16 cellular contexts compared by ENCODE assay signal in the genomic region with DNA sequence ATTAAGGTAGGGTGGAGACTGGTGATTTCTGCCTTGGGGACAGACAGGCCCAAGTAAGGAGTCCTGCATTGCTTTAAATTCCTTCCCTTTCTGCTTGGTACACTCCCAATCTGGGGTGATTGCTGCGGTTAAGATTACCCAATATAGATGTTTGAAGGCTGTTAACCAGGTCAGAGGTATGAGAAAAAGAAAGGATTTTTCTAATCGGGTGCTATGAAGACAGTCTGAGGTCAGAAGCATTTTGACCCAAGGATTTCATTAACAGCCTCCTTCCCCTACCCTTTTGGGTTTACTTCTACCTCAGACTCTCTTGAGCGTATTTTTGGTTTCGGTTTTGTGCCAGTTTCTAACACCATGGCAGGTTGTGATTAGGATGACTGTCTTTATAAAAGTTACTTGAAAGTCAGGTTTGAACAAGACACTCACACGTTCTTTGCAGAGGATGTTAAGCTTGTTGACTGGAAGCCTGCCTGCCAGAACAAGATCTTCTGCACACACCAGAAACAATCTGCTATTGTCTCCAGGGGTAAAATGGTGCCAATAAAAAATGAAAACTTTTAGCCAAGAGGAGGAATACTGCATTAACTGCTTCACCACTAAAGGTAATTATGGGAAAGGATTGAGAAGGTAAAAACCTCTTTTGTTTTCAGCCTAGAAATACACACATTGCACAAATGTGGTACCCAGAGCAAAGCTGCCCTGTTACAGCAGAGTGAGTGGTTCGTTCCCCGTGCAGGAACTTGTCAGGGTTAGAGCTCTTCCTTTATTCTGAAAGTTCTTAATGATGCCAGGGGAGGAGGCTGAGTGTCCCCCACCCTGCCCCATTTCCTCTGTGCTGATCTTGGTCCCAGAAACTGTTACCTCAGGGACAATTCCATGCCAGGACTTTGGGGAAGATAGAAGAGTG.
DNase-seq lines count a peak whose midpoint lies in the region; ATAC-seq, FAIRE-seq and TF ChIP-seq lines count a peak whose summit lies in the region.
"Had no signal": no experiment of that assay in that cellular context is flagged by ENCODE, and none has a peak within 500 bp of the region (broad histone marks: within the 10 kb centered on the region; RNA-seq: fewer than 3 reads in every experiment).

No MANE protein-coding gene starts in this region.

- no peaks in the 10 kb centered on the region for H3K9me2 ChIP-seq in Loucy (replicated peaks; ENCODE audit: low read depth, low read length)

- 0 out of 2 replicates have a peak overlapping the region, but pooled peaks have one; percentile 1 for H2AFZ ChIP-seq in Loucy (ENCODE audit: low read length)

- TF ChIP-seq CTCF in Loucy (conservative IDR thresholded peaks at IDR 0.05; ENCODE audit: low read length) = no peak
- TF ChIP-seq CTCF in breast epithelium (IDR thresholded peaks at IDR 0.05) = peak in 1 of 3 donors; percentile 8

- TF ChIP-seq POLR2A in breast epithelium (IDR thresholded peaks at IDR 0.05) = no peak

- ATAC-seq in T-helper 17 cell = no peak
- no peak for ATAC-seq in activated CD4-positive, CD25-positive, alpha-beta regulatory T cell treated with anti-CD3 and anti-CD28 coated beads, Interleukin-2, amount 50 U/mL, for 24 hours

- no peaks in the 10 kb centered on the region for H3K36me3 Mint-ChIP-seq in T-helper 17 cell (ENCODE audit: low read depth)

- H3K27me3 ChIP-seq in Loucy (ENCODE audit: insufficient read depth, low read length, poor library complexity, severe bottlenecking) = no peaks in the 10 kb centered on the region
- H3K27me3 ChIP-seq in breast epithelium = no peaks in the 10 kb centered on the region

- no peaks in the 10 kb centered on the region for H3F3A ChIP-seq in Loucy (ENCODE audit: low read depth)

- FAIRE-seq in GM18507 (lab: Jason Lieb, UNC) = peak; percentile 29
- FAIRE-seq: GM19239, H1, islet of Langerhans had no signal

- H3K9me3 ChIP-seq in Loucy (ENCODE audit: insufficient read depth, low read depth, low read length) = peaks cover 4% of the 10 kb centered on the region; the same call in 1 of the 2 replicates
- H3K9me3 ChIP-seq in breast epithelium = peaks cover 0 to 6% of the 10 kb centered on the region in 2 donors
- H3K9me3 ChIP-seq in T-helper 17 cell (ENCODE audit: control insufficient read depth, low read length, poor library complexity, severe bottlenecking) = peaks cover under 1% of the 10 kb centered on the region

- no peaks in the 10 kb centered on the region for H3K79me2 ChIP-seq in Loucy (ENCODE audit: insufficient read depth, low read length)

- H4K20me1 ChIP-seq in Loucy (ENCODE audit: insufficient read depth, low read length, poor library complexity, severe bottlenecking) = no peaks in the 10 kb centered on the region

- H3K36me3 ChIP-seq in Loucy (ENCODE audit: insufficient read depth, low read length) (no peaks in the 10 kb centered on the region), breast epithelium (no peaks in the 10 kb centered on the region)

- no peak overlapping the region for H3K4me3 ChIP-seq in Loucy (ENCODE audit: low read length, poor library complexity, severe bottlenecking)
- peak overlapping the region in 2 of 3 donors; percentile 32 to 46 for H3K4me3 ChIP-seq in breast epithelium

- no peak overlapping the region for H3K4me3 Mint-ChIP-seq in T-helper 17 cell
- H3K4me3 Mint-ChIP-seq: nephron progenitor cell had no signal

- no peak overlapping the region for H3K4me2 ChIP-seq in Loucy (ENCODE audit: low read depth, low read length, poor library complexity, severe bottlenecking)

- no peaks in the 10 kb centered on the region for H3K27me3 Mint-ChIP-seq in T-helper 17 cell

- H3K27ac Mint-ChIP-seq in T-helper 17 cell = no peak overlapping the region
- H3K27ac Mint-ChIP-seq: nephron progenitor cell had no signal

- no peak for DNase-seq in GM18507 (ENCODE audit: extremely low spot score, insufficient read length, low read depth)
- DNase-seq in breast epithelium (ENCODE audit: low spot score in 2 of 2) = peak in 1 of 2 donors; percentile 79
- peak; percentile 3 for DNase-seq in pons (ENCODE audit: low spot score)
- DNase-seq in T-helper 17 cell = no peak
- no peak for DNase-seq in iPS-NIHi7 (ENCODE audit: extremely low spot score)
- no peak for DNase-seq in Ammon's horn (ENCODE audit: low spot score)
- DNase-seq: activated effector memory CD4-positive, alpha-beta T cell treated with Interleukin-2 at 50 U/mL for 16 hours; COR-L47; NCI-H2171 treated with DMSO at 0.1 percent for 48 hours; nephron progenitor cell; SHP77 had no signal

- intact Hi-C loops in breast epithelium (cut with DNase I; ENCODE audit: low total_unique reads) = no loop called here

- H3K27ac ChIP-seq in breast epithelium = peak overlapping the region; percentile 69 to 83

- no peaks in the 10 kb centered on the region for H3K4me1 Mint-ChIP-seq in T-helper 17 cell
- H3K4me1 Mint-ChIP-seq: nephron progenitor cell had no signal

- H3K9ac ChIP-seq in Loucy (ENCODE audit: low read depth, low read length, poor library complexity, severe bottlenecking) = no peak overlapping the region

- H3K4me1 ChIP-seq in Loucy (ENCODE audit: insufficient read depth, low read length, poor library complexity, severe bottlenecking) = no peaks in the 10 kb centered on the region
- H3K4me1 ChIP-seq in breast epithelium = no peaks in the 10 kb centered on the region
